In genomic region chr12:20368653-20369163, GRCh38 we compare ENCODE assay signal across 9 cellular contexts. TPM values are rescaled to one million over a fixed set of nuclear protein-coding genes. Genes with fewer than 3 reads are reported as not detected.
DNase-seq lines count a peak whose midpoint lies in the region; ATAC-seq, FAIRE-seq and TF ChIP-seq lines count a peak whose summit lies in the region.
"Had no signal": no experiment of that assay in that cellular context is flagged by ENCODE, and none has a peak within 500 bp of the region (broad histone marks: within the 10 kb centered on the region; RNA-seq: fewer than 3 reads in every experiment).

No MANE protein-coding gene starts in this region.

- ATAC-seq in HG03565 (IDR thresholded peaks at IDR 0.05; ENCODE audit: unreplicated experiment) = no peak

- no peaks in the 10 kb centered on the region for H3K36me3 ChIP-seq in esophagus squamous epithelium
- no peaks in the 10 kb centered on the region for H3K36me3 ChIP-seq in mucosa of stomach (ENCODE audit: control insufficient read depth, insufficient read depth, low read length)

- peak overlapping the region; percentile 38 to 78 (median 68) for H3K4me3 ChIP-seq in esophagus squamous epithelium
- H3K4me3 ChIP-seq in mucosa of stomach (ENCODE audit: low read length) = peak overlapping the region; percentile 19

- intact Hi-C loops in esophagus squamous epithelium (cut with DNase I) = no loop called here

- no peaks in the 10 kb centered on the region for H3K9me3 ChIP-seq in esophagus squamous epithelium
- no peaks in the 10 kb centered on the region for H3K9me3 ChIP-seq in mucosa of stomach (ENCODE audit: control insufficient read depth, low read length)

- 0% methylated on average over 6 to 18 of the region's 34 CpGs for WGBS in esophagus squamous epithelium, 2 donors

- DNase-seq in DMS 273 (lab: John Stamatoyannopoulos, UW; ENCODE audit: unreplicated experiment) (peak; percentile 55), DMS 273 treated with DMSO at 0.1 percent for 48 hours (lab: John Stamatoyannopoulos, UW) (no peak), SK-N-DZ (ENCODE audit: low spot score) (peak; percentile 62), esophagus squamous epithelium (lab: John Stamatoyannopoulos, UW) (no peak), urothelium cell line (ENCODE audit: low spot score) (peak; percentile 12), NCI-H2171 (lab: John Stamatoyannopoulos, UW) (no peak)

- H3K27me3 ChIP-seq in esophagus squamous epithelium (peaks cover 0 to 25% (median 0%) of the 10 kb centered on the region in 4 donors), mucosa of stomach (ENCODE audit: control insufficient read depth, insufficient read depth, low read length) (peaks cover 37% of the 10 kb centered on the region)

- H3K4me1 ChIP-seq in esophagus squamous epithelium (peaks cover 6 to 27% (median 11%) of the 10 kb centered on the region in 3 donors), mucosa of stomach (ENCODE audit: control insufficient read depth, insufficient read depth, low read length) (no peaks in the 10 kb centered on the region)

- TF ChIP-seq POLR2A in esophagus squamous epithelium (IDR thresholded peaks at IDR 0.05) = no peak

- no peak for TF ChIP-seq CTCF in esophagus squamous epithelium (IDR thresholded peaks at IDR 0.05)

- peak overlapping the region; percentile 62 to 94 (median 86) for H3K27ac ChIP-seq in esophagus squamous epithelium

- peak overlapping the region; percentile 62 for H3K9ac ChIP-seq in mucosa of stomach (ENCODE audit: low read length)

- no peak for FAIRE-seq in urothelium cell line (lab: Jason Lieb, UNC)
- FAIRE-seq: A204.1 had no signal

RNA-seq across cellular contexts. Expression of gene PDE3A, which starts 0.4 kb away (rescaled TPM):
- 0.68 and 1.1 TPM in 2 replicates for polyA plus RNA-seq in SK-N-DZ (2014; cell fraction: cytosol; rRNA removed)
- polyA plus RNA-seq in SK-N-DZ (2014; cell fraction: nucleus; rRNA removed) = 0.73 and 0.98 TPM in 2 replicates
- 1 to 10 TPM in 2 of 4 donors, under 1 TPM in 2; 0.30 to 5.5 (median 3.1) TPM for total RNA-seq in esophagus squamous epithelium

Comparison
In these comparisons a context has a peak if more than half of its experiments do, and no peak if none do; other contexts are left out.
1. DNase-seq: peak in DMS 273 (single experiment), SK-N-DZ (single experiment) and urothelium cell line (single experiment); none in DMS 273 treated with DMSO at 0.1 percent for 48 hours (single experiment), esophagus squamous epithelium (single experiment) and NCI-H2171 (single experiment).